ENCODE assay signal across 10 cellular contexts in genomic region chr5:112703866-112704820, GRCh38. TPM values are rescaled to one million over a fixed set of nuclear protein-coding genes. Genes with fewer than 3 reads are reported as not detected.
DNase-seq lines count a peak whose midpoint lies in the region; ATAC-seq and TF ChIP-seq lines count a peak whose summit lies in the region.
"Had no signal": no experiment of that assay in that cellular context is flagged by ENCODE, and none has a peak within 500 bp of the region (broad histone marks: within the 10 kb centered on the region; RNA-seq: fewer than 3 reads in every experiment).

No MANE protein-coding gene starts in this region.

- intact Hi-C loops in heart left ventricle (cut with DNase I), result loop anchor here in 1 of 10 donors (10.0 kb wide), 1 partner anchor 51 kb away; no protein-coding TSS in a partner anchor

- DNase-seq in A172 (ENCODE audit: low spot score), result peak; percentile 29
- peak; percentile 38 for DNase-seq in M059J (ENCODE audit: low read depth)
- peak; percentile 40 for DNase-seq in UCSD-AML1 (lab: John Stamatoyannopoulos, UW; ENCODE audit: unreplicated experiment)
- DNase-seq in heart left ventricle, result peak in 4 of 5 donors; percentile 36 to 52 (median 47)
- no peak for DNase-seq in effector CD8-positive, alpha-beta T cell (lab: John Stamatoyannopoulos, UW)
- DNase-seq in NCI-H2107 (lab: John Stamatoyannopoulos, UW), result no peak
- no peak for DNase-seq in cortex of kidney (lab: John Stamatoyannopoulos, UW)

- peak in 3 of 4 donors; percentile 19 to 49 (median 41) for ATAC-seq in heart left ventricle
- ATAC-seq in GM21529 (IDR thresholded peaks at IDR 0.05; ENCODE audit: unreplicated experiment), result no peak
- ATAC-seq: esophagus mucosa, left lobe of liver had no signal

- WGBS in heart left ventricle, 4 donors, result 32 to 37% (median 35%) methylated on average over 7 of the region's 7 CpGs

- H3K4me1 ChIP-seq in heart left ventricle, result peaks cover 0 to 31% (median 18%) of the 10 kb centered on the region in 12 donors

- no peak overlapping the region for H3K4me3 ChIP-seq in heart left ventricle

- H3K36me3 ChIP-seq in heart left ventricle, result no peaks in the 10 kb centered on the region

- TF ChIP-seq CTCF in heart left ventricle (IDR thresholded peaks at IDR 0.05), result no peak

- H3K27me3 ChIP-seq in heart left ventricle, result no peaks in the 10 kb centered on the region

- H3K27ac ChIP-seq in heart left ventricle, result peak overlapping the region in 7 of 12 donors; percentile 2 to 48 (median 28)

- no peak for TF ChIP-seq POLR2A in heart left ventricle (IDR thresholded peaks at IDR 0.05)

- H3K9me3 ChIP-seq in heart left ventricle, result no peaks in the 10 kb centered on the region

RNA-seq across cellular contexts. Expression of gene APC, which starts 33.5 kb away (rescaled TPM):
- total RNA-seq in A172 (2014; rRNA removed; shearing (Covaris generic)), result 36.7 and 49.4 TPM in 2 replicates
- 18.7 and 28.1 TPM in 2 replicates for total RNA-seq in M059J (2014; rRNA removed; shearing (Covaris generic))
- total RNA-seq in heart left ventricle, result 10 to 100 TPM; 34.0 to 65.3 (median 42.2) TPM
- 10 to 100 TPM in 1 of 2 donors, 1 to 10 TPM in 1; 3.8 to 13.1 TPM for polyA plus RNA-seq in heart left ventricle

Comparison
In these comparisons a context has a peak if more than half of its experiments do, and no peak if none do; other contexts are left out.
1. DNase-seq: peak in A172 (single experiment), M059J (single experiment), UCSD-AML1 (single experiment) and heart left ventricle (4 of 5); none in effector CD8-positive, alpha-beta T cell (single experiment), NCI-H2107 (single experiment) and cortex of kidney (single experiment).